In genomic region chr2:206981739-206982336, GRCh38 we compare ENCODE assay signal across 1 cellular context.
TF ChIP-seq lines count a peak whose summit lies in the region.

No MANE protein-coding gene starts in this region.

TF ChIP-seq in Ishikawa, 13 proteins besides CTCF, POLR2A, EP300 and RAD21 (continued from another document):
- TF ChIP-seq TCF12 (IDR thresholded peaks at IDR 0.05; ENCODE audit: low read depth): no peak
- TF ChIP-seq CEBPB (IDR thresholded peaks at IDR 0.05): no peak
